In genomic region chr22:49097966-49098365, GRCh38 we compare ENCODE assay signal across 22 cellular contexts.
DNase-seq lines count a peak whose midpoint lies in the region; ATAC-seq and TF ChIP-seq lines count a peak whose summit lies in the region.
"Had no signal": no experiment of that assay in that cellular context is flagged by ENCODE, and none has a peak within 500 bp of the region (broad histone marks: within the 10 kb centered on the region; RNA-seq: fewer than 3 reads in every experiment).

No MANE protein-coding gene starts in this region.

- TF ChIP-seq CTCF in left ventricle myocardium inferior (IDR thresholded peaks at IDR 0.05; ENCODE audit: borderline replicate concordance) (no peak), nephron progenitor cell (IDR thresholded peaks at IDR 0.05) (no peak), ascending aorta (IDR thresholded peaks at IDR 0.05) (no peak)

- no peaks in the 10 kb centered on the region for H3K9me3 Mint-ChIP-seq in nephron progenitor cell

- WGBS in right cardiac atrium, result 60% methylated on average over 10 of the region's 10 CpGs

- intact Hi-C loops in right cardiac atrium (cut with DNase I), result no loop called here
- intact Hi-C loops in left ventricle myocardium inferior (cut with micrococcal nuclease), result no loop called here
- intact Hi-C loops in ascending aorta (cut with DNase I), result loop anchor here (5.0 kb wide), 1 partner anchor 81 kb away; no protein-coding TSS in a partner anchor

- H3K4me3 ChIP-seq in right cardiac atrium (ENCODE audit: low read length) (no peak overlapping the region), left ventricle myocardium inferior (no peak overlapping the region), ascending aorta (no peak overlapping the region)
- H3K4me3 ChIP-seq: GM12878, SJSA1 had no signal

- H3K36me3 ChIP-seq in left ventricle myocardium inferior (no peaks in the 10 kb centered on the region), ascending aorta (no peaks in the 10 kb centered on the region)
- H3K36me3 ChIP-seq: SJSA1 had no signal

- H3K4me1 ChIP-seq in right cardiac atrium (ENCODE audit: control insufficient read depth, insufficient read depth, low read length) (no peaks in the 10 kb centered on the region), left ventricle myocardium inferior (no peaks in the 10 kb centered on the region), ascending aorta (peaks cover 7 to 17% of the 10 kb centered on the region in 2 donors)
- H3K4me1 ChIP-seq: SJSA1 had no signal

- peaks cover 6% of the 10 kb centered on the region for H3K4me1 Mint-ChIP-seq in nephron progenitor cell

- in situ Hi-C loops in G401 (cut with HindIII; ENCODE audit: low sequenced_read_pairs), result no loop called here

- no peak overlapping the region for H3K4me3 Mint-ChIP-seq in nephron progenitor cell

- no peak overlapping the region for H3K27ac ChIP-seq in right cardiac atrium (ENCODE audit: low read length)
- no peak overlapping the region for H3K27ac ChIP-seq in left ventricle myocardium inferior (replicated peaks)
- H3K27ac ChIP-seq in ascending aorta, result no peak overlapping the region
- H3K27ac ChIP-seq: C4-2B, HL-60, KMS-11, SJSA1 had no signal

- peaks cover 21% of the 10 kb centered on the region for H3K27me3 Mint-ChIP-seq in nephron progenitor cell (ENCODE audit: low read depth, poor library complexity)

- H3K36me3 Mint-ChIP-seq in nephron progenitor cell (ENCODE audit: low read depth), result no peaks in the 10 kb centered on the region

- DNase-seq in right cardiac atrium, result peak in 2 of 3 donors; percentile 23 to 63
- no peak for DNase-seq in left ventricle myocardium inferior
- peak; percentile 34 for DNase-seq in epidermal melanocyte (ENCODE audit: insufficient read length, low spot score)
- DNase-seq in nephron progenitor cell, result no peak
- DNase-seq in stimulated activated CD4-positive, alpha-beta T cell treated with anti-CD3 and anti-CD28 coated beads, Interleukin-15, amount 100 ng/mL, for 24 hours, result no peak
- DNase-seq in ascending aorta (ENCODE audit: low spot score in 2 of 2), result no peak
- DNase-seq in OCI-M2 (lab: John Stamatoyannopoulos, UW; ENCODE audit: unreplicated experiment), result no peak
- DNase-seq in G401 (ENCODE audit: low spot score), result no peak
- DNase-seq: DMS79; IMR-90; NCI-H1092 treated with DMSO at 0.1 percent for 48 hours; NCI-H1436 treated with DMSO at 0.1 percent for 48 hours; NCI-H1930; NCI-H510A; NCI-H774; NK-92 treated with Interleukin-12 subunit alpha and Interleukin-12 subunit beta, amount 100 ng/mL, for 24 hours had no signal

- H3K27me3 ChIP-seq in right cardiac atrium (ENCODE audit: control insufficient read depth, insufficient read depth), result no peaks in the 10 kb centered on the region
- peaks cover 75% of the 10 kb centered on the region for H3K27me3 ChIP-seq in left ventricle myocardium inferior (ENCODE audit: low read depth)
- H3K27me3 ChIP-seq in ascending aorta, result no peaks in the 10 kb centered on the region
- H3K27me3 ChIP-seq: SJSA1 had no signal

- ATAC-seq in right cardiac atrium, result peak; percentile 34 to 84
- ATAC-seq: GM12878, Panc1 had no signal

- peak overlapping the region; percentile 66 for H3K27ac Mint-ChIP-seq in nephron progenitor cell

- H3K9me3 ChIP-seq in right cardiac atrium (ENCODE audit: control insufficient read depth, low read length) (no peaks in the 10 kb centered on the region), left ventricle myocardium inferior (replicated peaks) (no peaks in the 10 kb centered on the region), ascending aorta (no peaks in the 10 kb centered on the region)

Comparison
In these comparisons a context has a peak if more than half of its experiments do, and no peak if none do; other contexts are left out.
1. DNase-seq: peak in right cardiac atrium (2 of 3) and epidermal melanocyte (single experiment); none in left ventricle myocardium inferior (single experiment), nephron progenitor cell (single experiment), stimulated activated CD4-positive, alpha-beta T cell treated with anti-CD3 and anti-CD28 coated beads, Interleukin-15, amount 100 ng/mL, for 24 hours (single experiment), ascending aorta (0 of 2), OCI-M2 (single experiment) and G401 (single experiment).